33 cellular contexts compared by ENCODE assay signal in genomic region chr3:109045271-109046051, GRCh38.
"Had no signal": no experiment of that assay in that cellular context is flagged by ENCODE, and none has a peak within 500 bp of the region (broad histone marks: within the 10 kb centered on the region; RNA-seq: fewer than 3 reads in every experiment).

No MANE protein-coding gene starts in this region.

- H3K27me3 ChIP-seq: adrenal gland, body of pancreas, gastrocnemius medialis, hepatocyte, neutrophil, sigmoid colon, suprapubic skin, tibial artery had no signal

- H3K27ac Mint-ChIP-seq: activated CD4-positive, alpha-beta memory T cell treated with anti-CD3 and anti-CD28 coated beads for 36 hours; activated naive CD4-positive, alpha-beta T cell treated with anti-CD3 and anti-CD28 coated beads for 36 hours; activated naive CD8-positive, alpha-beta T cell treated with anti-CD3 and anti-CD28 coated beads for 36 hours; activated T-helper 1 cell treated with anti-CD3 and anti-CD28 coated beads, Interleukin-12 subunit alpha, Interleukin-12 subunit beta, Interleukin-2, Interleukin-4 antibody, amounts not matched to agents 30 ng/mL and 10 ng/mL and 1 ng/mL, durations not matched to agents 14 hours and 24 hours and 36 hours; mesothelial cell of epicardium; nephron progenitor cell; progenitor cell of endocrine pancreas had no signal

- DNase-seq: activated CD4-positive, alpha-beta memory T cell treated with anti-CD3 and anti-CD28 coated beads for 36 hours; activated CD4-positive, alpha-beta T cell treated with anti-CD3 and anti-CD28 coated beads for 48 hours; activated CD8-positive, alpha-beta memory T cell treated with anti-CD3 and anti-CD28 coated beads, Interleukin-2, amount 50 U/mL, for 4 hours; activated effector memory CD4-positive, alpha-beta T cell treated with anti-CD3 and anti-CD28 coated beads, Interleukin-2, amount 50 U/mL, for 16 hours; activated naive CD4-positive, alpha-beta T cell treated with anti-CD3 and anti-CD28 coated beads for 36 hours; activated naive CD8-positive, alpha-beta T cell treated with anti-CD3 and anti-CD28 coated beads for 36 hours; activated T-cell treated with anti-CD3 and anti-CD28 coated beads, Interleukin-2, amount 50 U/mL, for 1 hour; adrenal gland; dermis blood vessel endothelial cell; effector CD4-positive, alpha-beta T cell; gastrocnemius medialis; islet precursor cell; mammary epithelial cell; naive B cell; nephron progenitor cell; sigmoid colon; small intestine; stimulated activated CD4-positive, alpha-beta T cell treated with anti-CD3 and anti-CD28 coated beads, Interleukin-4, amount 100 ng/mL, for 24 hours; stimulated activated CD8-positive, alpha-beta memory T cell treated with anti-CD3 and anti-CD28 coated beads, Interleukin-4, amount 100 ng/mL, for 48 hours; stimulated activated naive CD4-positive, alpha-beta T cell; T-helper 9 cell had no signal

- H3K4me3 Mint-ChIP-seq: activated CD4-positive, alpha-beta memory T cell treated with anti-CD3 and anti-CD28 coated beads for 36 hours; activated naive CD4-positive, alpha-beta T cell treated with anti-CD3 and anti-CD28 coated beads for 36 hours; activated naive CD8-positive, alpha-beta T cell treated with anti-CD3 and anti-CD28 coated beads for 36 hours; activated T-helper 1 cell treated with anti-CD3 and anti-CD28 coated beads, Interleukin-12 subunit alpha, Interleukin-12 subunit beta, Interleukin-2, Interleukin-4 antibody, amounts not matched to agents 30 ng/mL and 10 ng/mL and 1 ng/mL, durations not matched to agents 14 hours and 24 hours and 36 hours; mesothelial cell of epicardium; nephron progenitor cell had no signal

- FAIRE-seq: colon, small intestine, TTC549 had no signal

- H3K27ac ChIP-seq: adrenal gland, body of pancreas, gastrocnemius medialis, hepatocyte, neutrophil, sigmoid colon, suprapubic skin, tibial artery, VCaP had no signal

- H3K9me3 Mint-ChIP-seq: activated CD4-positive, alpha-beta memory T cell treated with anti-CD3 and anti-CD28 coated beads for 36 hours; activated naive CD4-positive, alpha-beta T cell treated with anti-CD3 and anti-CD28 coated beads for 36 hours; activated naive CD8-positive, alpha-beta T cell treated with anti-CD3 and anti-CD28 coated beads for 36 hours; activated T-helper 1 cell treated with anti-CD3 and anti-CD28 coated beads, Interleukin-12 subunit alpha, Interleukin-12 subunit beta, Interleukin-2, Interleukin-4 antibody, amounts not matched to agents 30 ng/mL and 10 ng/mL and 1 ng/mL, durations not matched to agents 14 hours and 24 hours and 36 hours; naive B cell; nephron progenitor cell had no signal

- H3K4me1 ChIP-seq: adrenal gland, body of pancreas, gastrocnemius medialis, sigmoid colon, suprapubic skin, tibial artery had no signal

- H3K4me3 ChIP-seq: adrenal gland, body of pancreas, gastrocnemius medialis, hepatocyte, sigmoid colon, suprapubic skin, tibial artery had no signal

- H3K36me3 Mint-ChIP-seq: activated CD4-positive, alpha-beta memory T cell treated with anti-CD3 and anti-CD28 coated beads for 36 hours; activated naive CD8-positive, alpha-beta T cell treated with anti-CD3 and anti-CD28 coated beads for 36 hours; mesothelial cell of epicardium; naive B cell had no signal

- H3K36me3 ChIP-seq: adrenal gland, gastrocnemius medialis, neutrophil, sigmoid colon, suprapubic skin, tibial artery had no signal

- ATAC-seq: activated CD4-positive, CD25-positive, alpha-beta regulatory T cell treated with anti-CD3 and anti-CD28 coated beads, Interleukin-2, amount 50 U/mL, for 24 hours; body of pancreas; gastrocnemius medialis had no signal

- H3K9me3 ChIP-seq: adrenal gland, body of pancreas, gastrocnemius medialis, neutrophil, sigmoid colon, suprapubic skin, tibial artery had no signal

- H3K4me2 ChIP-seq: hepatocyte had no signal

- H3K79me2 ChIP-seq: hepatocyte had no signal

- H2AFZ ChIP-seq: hepatocyte had no signal

- H3K4me1 Mint-ChIP-seq: activated naive CD8-positive, alpha-beta T cell treated with anti-CD3 and anti-CD28 coated beads for 36 hours; nephron progenitor cell had no signal

- H3K27me3 Mint-ChIP-seq: activated CD4-positive, alpha-beta memory T cell treated with anti-CD3 and anti-CD28 coated beads for 36 hours; activated naive CD8-positive, alpha-beta T cell treated with anti-CD3 and anti-CD28 coated beads for 36 hours; progenitor cell of endocrine pancreas had no signal
